Comparison of ENCODE assay signal across 8 cellular contexts in the genomic region with DNA sequence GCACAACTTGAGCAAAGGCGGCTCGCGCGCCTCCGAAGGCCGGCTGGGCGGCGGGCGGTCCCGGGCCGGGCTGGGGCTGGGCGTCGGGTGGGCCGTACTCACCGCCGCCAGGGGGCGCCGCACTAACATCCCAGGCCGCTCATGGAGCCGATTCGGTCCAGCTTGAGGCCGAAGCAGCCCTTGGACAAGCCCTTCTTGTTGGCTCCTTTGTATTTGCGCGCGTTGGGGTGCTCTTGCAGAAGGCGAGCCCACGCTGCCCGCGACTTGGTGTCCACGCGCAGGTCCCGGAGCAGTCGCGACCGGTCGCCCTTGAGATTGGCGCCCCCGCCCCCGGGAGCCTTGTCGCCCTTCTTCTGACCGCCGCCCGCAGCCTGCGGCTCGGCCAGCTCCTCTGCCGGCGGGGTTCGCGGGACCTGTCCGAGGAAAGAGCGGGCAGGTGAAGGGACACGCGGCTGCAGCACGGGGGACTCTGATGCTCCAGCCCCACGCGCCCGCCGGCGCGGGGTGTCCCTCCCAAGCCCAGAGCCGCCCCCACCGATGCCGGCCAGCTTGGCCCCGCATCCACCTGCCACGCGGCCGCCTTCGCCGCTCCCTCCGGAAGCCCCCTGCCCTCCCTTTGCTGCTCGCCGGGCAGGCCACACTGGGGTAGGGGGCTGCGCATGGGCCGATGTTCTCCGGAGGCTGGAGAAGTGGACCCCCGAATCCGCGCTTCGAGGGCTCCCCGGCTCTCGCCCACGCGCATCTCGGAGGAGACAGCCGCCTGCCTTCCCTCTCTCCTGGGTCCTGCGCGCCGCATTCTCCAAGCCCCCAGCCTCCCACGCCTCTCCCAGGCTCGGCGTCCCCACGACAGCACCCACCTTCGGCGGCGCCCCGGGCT. TPM values are rescaled to one million over a fixed set of nuclear protein-coding genes. Genes with fewer than 3 reads are reported as not detected.
DNase-seq lines count a peak whose midpoint lies in the region; ATAC-seq and TF ChIP-seq lines count a peak whose summit lies in the region.

No MANE protein-coding gene starts in this region.

- H3K27ac Mint-ChIP-seq in T-helper 17 cell: no peak overlapping the region
- no peak overlapping the region for H3K27ac Mint-ChIP-seq in progenitor cell of endocrine pancreas
- H3K27ac Mint-ChIP-seq in type B pancreatic cell: no peak overlapping the region

- H3K9me3 ChIP-seq in T-helper 17 cell (ENCODE audit: control insufficient read depth, low read length, poor library complexity, severe bottlenecking): no peaks in the 10 kb centered on the region

- ATAC-seq in T-helper 17 cell (peak; percentile 76), left ventricle myocardium superior (peak; percentile 87)

- H3K4me3 Mint-ChIP-seq in T-helper 17 cell: peak overlapping the region; percentile 28
- peak overlapping the region; percentile 58 for H3K4me3 Mint-ChIP-seq in progenitor cell of endocrine pancreas (ENCODE audit: low read depth)
- H3K4me3 Mint-ChIP-seq in type B pancreatic cell: peak overlapping the region; percentile 76

- H3K27me3 Mint-ChIP-seq in T-helper 17 cell (peaks cover 61% of the 10 kb centered on the region), progenitor cell of endocrine pancreas (peaks cover 62% of the 10 kb centered on the region), type B pancreatic cell (peaks cover 58% of the 10 kb centered on the region)

- peaks cover 3% of the 10 kb centered on the region for H3K36me3 Mint-ChIP-seq in T-helper 17 cell (ENCODE audit: low read depth)
- H3K36me3 Mint-ChIP-seq in progenitor cell of endocrine pancreas (ENCODE audit: insufficient read depth): no peaks in the 10 kb centered on the region
- H3K36me3 Mint-ChIP-seq in type B pancreatic cell: no peaks in the 10 kb centered on the region

- TF ChIP-seq CTCF in progenitor cell of endocrine pancreas (IDR thresholded peaks at IDR 0.05; ENCODE audit: unreplicated experiment) (peak; percentile 98), type B pancreatic cell (conservative IDR thresholded peaks at IDR 0.05) (peak; percentile 97)

- DNase-seq in NCI-H2107 (lab: John Stamatoyannopoulos, UW) (peak; percentile 17), NCI-H2107 treated with DMSO at 0.1 percent for 48 hours (lab: John Stamatoyannopoulos, UW; ENCODE audit: unreplicated experiment) (no peak), LoVo (ENCODE audit: low spot score) (peak; percentile 65), T-helper 17 cell (peak; percentile 50 to 65 (median 61)), amygdala (lab: John Stamatoyannopoulos, UW) (peak in 52 of 56 donors; percentile 11 to 89 (median 48)), left ventricle myocardium superior (peak; percentile 93), progenitor cell of endocrine pancreas (ENCODE audit: low spot score, unreplicated experiment) (peak; percentile 83), type B pancreatic cell (ENCODE audit: extremely low spot score, unreplicated experiment) (peak; percentile 90)

- intact Hi-C loops in left ventricle myocardium superior (cut with micrococcal nuclease): loop anchor here (10.0 kb wide), 2 partner anchors 219 to 399 kb away; no protein-coding TSS in a partner anchor

- H3K9me3 Mint-ChIP-seq in progenitor cell of endocrine pancreas (ENCODE audit: low read depth): no peaks in the 10 kb centered on the region
- no peaks in the 10 kb centered on the region for H3K9me3 Mint-ChIP-seq in type B pancreatic cell

- H3K4me1 Mint-ChIP-seq in T-helper 17 cell (peaks cover 11% of the 10 kb centered on the region), progenitor cell of endocrine pancreas (ENCODE audit: low read depth) (peaks cover 6% of the 10 kb centered on the region), type B pancreatic cell (ENCODE audit: unreplicated experiment) (peaks cover 10% of the 10 kb centered on the region)

RNA-seq across cellular contexts. Expression of a gene that starts 0.7 kb away (rescaled TPM):
- not detected for total RNA-seq in T-helper 17 cell
- 7.2 TPM for total RNA-seq in left ventricle myocardium superior
- not detected in 2 replicates for total RNA-seq in progenitor cell of endocrine pancreas
- total RNA-seq in type B pancreatic cell (ENCODE audit: low replicate concordance): 1.6 and 5.4 TPM in 2 replicates

RNA-seq across cellular contexts. Expression of a gene that starts 36.0 kb away (rescaled TPM):
- total RNA-seq in T-helper 17 cell: 10 to 100 TPM; 55.5 to 67.2 TPM
- total RNA-seq in left ventricle myocardium superior: 19.6 TPM
- 49.9 and 59.3 TPM in 2 replicates for total RNA-seq in progenitor cell of endocrine pancreas
- 37.8 and 53.6 TPM in 2 replicates for total RNA-seq in type B pancreatic cell (ENCODE audit: low replicate concordance)
